In genomic region chr1:22531251-22531650, GRCh38 we compare ENCODE assay signal across 22 cellular contexts. TPM values are rescaled to one million over a fixed set of nuclear protein-coding genes. Genes with fewer than 3 reads are reported as not detected.
"Had no signal": no experiment of that assay in that cellular context is flagged by ENCODE, and none has a peak within 500 bp of the region (broad histone marks: within the 10 kb centered on the region; RNA-seq: fewer than 3 reads in every experiment).

No MANE protein-coding gene starts in this region.

- H3K9me3 ChIP-seq: breast epithelium, prostate gland had no signal

- H3K27me3 ChIP-seq: breast epithelium, dorsolateral prefrontal cortex had no signal

- ATAC-seq: activated T-cell treated with anti-CD3 and anti-CD28 coated beads, Interleukin-2, amount 50 U/mL, for 72 hours; natural killer cell treated with Interleukin-12 subunit alpha and Interleukin-12 subunit beta and Interleukin-15 and Interleukin-18, amount 100 ng/mL, for 72 hours; stimulated activated naive B cell treated with anti-CD40 and anti-IgM and Interleukin-4, amounts not matched to agents 10 μg/mL and 1 μg/mL and 100 μg/mL, for 72 hours; T-cell had no signal

- H3K27ac Mint-ChIP-seq: activated CD4-positive, alpha-beta T cell treated with anti-CD3 and anti-CD28 coated beads, Interleukin-2, amount 10 ng/mL, durations not matched to agents 7 days and 5 days; activated naive CD8-positive, alpha-beta T cell treated with anti-CD3 and anti-CD28 coated beads, Interleukin-2, amount 10 ng/mL, durations not matched to agents 7 days and 5 days; activated T-cell treated with anti-CD3 and anti-CD28 coated beads, Interleukin-2, amount 50 U/mL, for 72 hours; natural killer cell treated with Interleukin-12 subunit alpha and Interleukin-12 subunit beta and Interleukin-15 and Interleukin-18, amount 100 ng/mL, for 72 hours; stimulated activated naive B cell treated with anti-CD40 and anti-IgM and Interleukin-4, amounts not matched to agents 10 μg/mL and 1 μg/mL and 100 μg/mL, for 72 hours; T-cell had no signal

- H3K9me3 Mint-ChIP-seq: activated CD4-positive, alpha-beta T cell treated with anti-CD3 and anti-CD28 coated beads, Interleukin-2, amount 10 ng/mL, durations not matched to agents 7 days and 5 days; activated naive CD8-positive, alpha-beta T cell treated with anti-CD3 and anti-CD28 coated beads, Interleukin-2, amount 10 ng/mL, durations not matched to agents 7 days and 5 days; activated T-cell treated with anti-CD3 and anti-CD28 coated beads, Interleukin-2, amount 50 U/mL, for 72 hours; natural killer cell treated with Interleukin-12 subunit alpha and Interleukin-12 subunit beta and Interleukin-15 and Interleukin-18, amount 100 ng/mL, for 72 hours; stimulated activated naive B cell treated with anti-CD40 and anti-IgM and Interleukin-4, amounts not matched to agents 10 μg/mL and 1 μg/mL and 100 μg/mL, for 72 hours; T-cell had no signal

- H3K4me1 Mint-ChIP-seq: activated CD4-positive, alpha-beta T cell treated with anti-CD3 and anti-CD28 coated beads, Interleukin-2, amount 10 ng/mL, durations not matched to agents 7 days and 5 days; stimulated activated naive B cell treated with anti-CD40 and anti-IgM and Interleukin-4, amounts not matched to agents 10 μg/mL and 1 μg/mL and 100 μg/mL, for 72 hours; T-cell had no signal

- H3K4me3 Mint-ChIP-seq: activated CD4-positive, alpha-beta T cell treated with anti-CD3 and anti-CD28 coated beads, Interleukin-2, amount 10 ng/mL, durations not matched to agents 7 days and 5 days; activated naive CD8-positive, alpha-beta T cell treated with anti-CD3 and anti-CD28 coated beads, Interleukin-2, amount 10 ng/mL, durations not matched to agents 7 days and 5 days; activated T-cell treated with anti-CD3 and anti-CD28 coated beads, Interleukin-2, amount 50 U/mL, for 72 hours; natural killer cell treated with Interleukin-12 subunit alpha and Interleukin-12 subunit beta and Interleukin-15 and Interleukin-18, amount 100 ng/mL, for 72 hours; stimulated activated naive B cell treated with anti-CD40 and anti-IgM and Interleukin-4, amounts not matched to agents 10 μg/mL and 1 μg/mL and 100 μg/mL, for 72 hours; T-cell had no signal

- H3K27ac ChIP-seq: breast epithelium, prostate gland, SK-N-MC had no signal

- H3K4me1 ChIP-seq: breast epithelium, prostate gland had no signal

- H3K27me3 Mint-ChIP-seq: activated CD4-positive, alpha-beta T cell treated with anti-CD3 and anti-CD28 coated beads, Interleukin-2, amount 10 ng/mL, durations not matched to agents 7 days and 5 days; activated naive CD8-positive, alpha-beta T cell treated with anti-CD3 and anti-CD28 coated beads, Interleukin-2, amount 10 ng/mL, durations not matched to agents 7 days and 5 days; natural killer cell treated with Interleukin-12 subunit alpha and Interleukin-12 subunit beta and Interleukin-15 and Interleukin-18, amount 100 ng/mL, for 72 hours; stimulated activated naive B cell treated with anti-CD40 and anti-IgM and Interleukin-4, amounts not matched to agents 10 μg/mL and 1 μg/mL and 100 μg/mL, for 72 hours; T-cell had no signal

- H3K4me3 ChIP-seq: breast epithelium, dorsolateral prefrontal cortex, prostate gland, SK-N-MC had no signal

- DNase-seq: activated CD4-positive, alpha-beta T cell treated with anti-CD3 and anti-CD28 coated beads, Interleukin-2, amount 10 ng/mL, durations not matched to agents 7 days and 5 days; activated CD8-positive, alpha-beta memory T cell treated with anti-CD3 and anti-CD28 coated beads, Interleukin-2, amount 50 U/mL, for 48 hours; activated naive CD8-positive, alpha-beta T cell treated with anti-CD3 and anti-CD28 coated beads, Interleukin-2, amount 10 ng/mL, durations not matched to agents 7 days and 5 days; activated T-cell treated with anti-CD3 and anti-CD28 coated beads, Interleukin-2, amount 50 U/mL, for 72 hours; dorsolateral prefrontal cortex; hypothalamus; mesendoderm; stimulated activated CD4-positive, alpha-beta T cell treated with anti-CD3 and anti-CD28 coated beads, Interleukin-2, amount 100 ng/mL, for 48 hours; stimulated activated naive B cell treated with anti-CD40 and anti-IgM and Interleukin-4, amounts not matched to agents 10 μg/mL and 1 μg/mL and 100 μg/mL, for 72 hours; substantia nigra; T-cell; T-helper 9 cell; trophoblast cell had no signal

- H3K36me3 ChIP-seq: breast epithelium, prostate gland had no signal

RNA-seq across cellular contexts. Expression of gene EPHA8, which starts 32.0 kb away (rescaled TPM):
- total RNA-seq: activated CD4-positive, alpha-beta T cell treated with anti-CD3 and anti-CD28 coated beads, Interleukin-2, amount 10 ng/mL, durations not matched to agents 7 days and 5 days; activated naive CD8-positive, alpha-beta T cell treated with anti-CD3 and anti-CD28 coated beads, Interleukin-2, amount 10 ng/mL, durations not matched to agents 7 days and 5 days; activated T-cell treated with anti-CD3 and anti-CD28 coated beads, Interleukin-2, amount 50 U/mL, for 72 hours; breast epithelium; chondrocyte; glomerular endothelial cell; kidney epithelial cell; liver; natural killer cell treated with Interleukin-12 subunit alpha and Interleukin-12 subunit beta and Interleukin-15 and Interleukin-18, amount 100 ng/mL, for 72 hours; omental fat pad had no signal
